18 cellular contexts compared by ENCODE assay signal in the genomic region with DNA sequence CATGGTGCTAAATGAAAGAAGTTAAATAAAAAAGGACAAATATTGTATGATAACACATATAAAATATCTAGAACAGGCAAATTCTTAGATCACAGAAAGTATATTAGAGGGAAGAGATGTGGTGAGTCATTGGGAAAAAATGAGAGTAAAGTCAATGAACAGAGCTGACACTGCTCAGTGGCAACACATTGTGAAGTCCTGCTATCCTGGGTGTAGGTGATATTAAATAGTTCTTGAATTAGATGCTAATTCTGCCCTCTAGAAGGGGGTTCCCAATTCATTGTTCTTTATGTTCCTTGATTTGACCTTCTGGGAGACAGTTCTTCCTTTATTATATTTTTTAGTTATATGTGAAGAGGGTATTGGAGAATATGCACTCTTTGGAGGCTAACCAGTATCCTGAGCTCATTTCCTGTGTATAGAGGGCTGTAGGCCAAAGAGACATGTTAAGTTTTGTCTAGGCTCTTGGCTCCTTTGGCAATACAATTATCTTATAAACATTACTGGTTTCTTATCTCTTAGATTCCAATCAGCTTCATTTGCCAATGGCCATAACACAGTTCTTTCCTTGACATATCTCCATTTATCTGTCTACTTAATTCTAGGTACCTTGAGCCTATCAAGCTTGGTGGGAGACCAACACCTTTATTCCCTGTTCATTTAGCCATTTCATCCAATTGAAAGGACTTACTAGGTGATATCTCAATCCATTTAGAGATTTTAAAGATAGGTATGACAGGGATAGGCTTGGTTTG. TPM values are rescaled to one million over a fixed set of nuclear protein-coding genes. Genes with fewer than 3 reads are reported as not detected.
DNase-seq lines count a peak whose midpoint lies in the region; ATAC-seq and TF ChIP-seq lines count a peak whose summit lies in the region.
"Had no signal": no experiment of that assay in that cellular context is flagged by ENCODE, and none has a peak within 500 bp of the region (broad histone marks: within the 10 kb centered on the region; RNA-seq: fewer than 3 reads in every experiment).

No MANE protein-coding gene starts in this region.

- no peak overlapping the region for H3K27ac Mint-ChIP-seq in MCF 10A (ENCODE audit: low read depth, unreplicated experiment)
- no peak overlapping the region for H3K27ac Mint-ChIP-seq in activated T-helper 17 cell treated with anti-CD3 and anti-CD28 coated beads, Interleukin-2, amount 50 U/mL, for 72 hours
- H3K27ac Mint-ChIP-seq: activated CD8-positive, alpha-beta T cell treated with anti-CD3 and anti-CD28 coated beads, Interleukin-2, amount 10 ng/mL, durations not matched to agents 7 days and 5 days; GM23338; natural killer cell treated with Interleukin-12 subunit alpha and Interleukin-12 subunit beta and Interleukin-15 and Interleukin-18, amount 100 ng/mL, for 72 hours had no signal

- no peaks in the 10 kb centered on the region for H3K36me3 ChIP-seq in breast epithelium
- H3K36me3 ChIP-seq: right atrium auricular region, upper lobe of left lung had no signal

- peak; percentile 43 for ATAC-seq in activated T-helper 17 cell treated with anti-CD3 and anti-CD28 coated beads, Interleukin-2, amount 50 U/mL, for 72 hours (replicated peaks)
- no peak for ATAC-seq in GM21447 (IDR thresholded peaks at IDR 0.05; ENCODE audit: unreplicated experiment)
- ATAC-seq: activated CD8-positive, alpha-beta T cell treated with anti-CD3 and anti-CD28 coated beads, Interleukin-2, amount 10 ng/mL, durations not matched to agents 7 days and 5 days; GM23338; left ventricle myocardium superior; natural killer cell treated with Interleukin-12 subunit alpha and Interleukin-12 subunit beta and Interleukin-15 and Interleukin-18, amount 100 ng/mL, for 72 hours had no signal

- no peaks in the 10 kb centered on the region for H3K9me3 ChIP-seq in breast epithelium
- H3K9me3 ChIP-seq: right atrium auricular region, upper lobe of left lung had no signal

- peaks cover 6% of the 10 kb centered on the region for H3K36me3 Mint-ChIP-seq in MCF 10A (ENCODE audit: insufficient read depth, unreplicated experiment)
- H3K36me3 Mint-ChIP-seq in activated T-helper 17 cell treated with anti-CD3 and anti-CD28 coated beads, Interleukin-2, amount 50 U/mL, for 72 hours (ENCODE audit: low read depth) = no peaks in the 10 kb centered on the region
- H3K36me3 Mint-ChIP-seq: natural killer cell treated with Interleukin-12 subunit alpha and Interleukin-12 subunit beta and Interleukin-15 and Interleukin-18, amount 100 ng/mL, for 72 hours had no signal

- H3K4me3 Mint-ChIP-seq in MCF 10A (ENCODE audit: unreplicated experiment) = no peak overlapping the region
- no peak overlapping the region for H3K4me3 Mint-ChIP-seq in activated T-helper 17 cell treated with anti-CD3 and anti-CD28 coated beads, Interleukin-2, amount 50 U/mL, for 72 hours
- H3K4me3 Mint-ChIP-seq: activated CD8-positive, alpha-beta T cell treated with anti-CD3 and anti-CD28 coated beads, Interleukin-2, amount 10 ng/mL, durations not matched to agents 7 days and 5 days; GM23338; natural killer cell treated with Interleukin-12 subunit alpha and Interleukin-12 subunit beta and Interleukin-15 and Interleukin-18, amount 100 ng/mL, for 72 hours had no signal

- no peaks in the 10 kb centered on the region for H3K9me3 Mint-ChIP-seq in MCF 10A (ENCODE audit: unreplicated experiment)
- no peaks in the 10 kb centered on the region for H3K9me3 Mint-ChIP-seq in activated T-helper 17 cell treated with anti-CD3 and anti-CD28 coated beads, Interleukin-2, amount 50 U/mL, for 72 hours
- H3K9me3 Mint-ChIP-seq: GM23338; natural killer cell treated with Interleukin-12 subunit alpha and Interleukin-12 subunit beta and Interleukin-15 and Interleukin-18, amount 100 ng/mL, for 72 hours had no signal

- H3K4me1 Mint-ChIP-seq in MCF 10A (ENCODE audit: insufficient read depth, unreplicated experiment) = peaks cover 6% of the 10 kb centered on the region
- no peaks in the 10 kb centered on the region for H3K4me1 Mint-ChIP-seq in activated T-helper 17 cell treated with anti-CD3 and anti-CD28 coated beads, Interleukin-2, amount 50 U/mL, for 72 hours

- H3K27me3 ChIP-seq in breast epithelium = no peaks in the 10 kb centered on the region
- H3K27me3 ChIP-seq: right atrium auricular region, upper lobe of left lung had no signal

- no peak overlapping the region for H3K27ac ChIP-seq in breast epithelium
- H3K27ac ChIP-seq: right atrium auricular region, upper lobe of left lung had no signal

- DNase-seq in MCF 10A (ENCODE audit: unreplicated experiment) (peak; percentile 20), breast epithelium (ENCODE audit: low spot score in 2 of 2) (no peak), fibroblast of the aortic adventitia (ENCODE audit: low read depth) (peak; percentile 67), RPMI8226 (no peak), NOMO-1 treated with dmso at 0.1 percent for 144 hours (lab: John Stamatoyannopoulos, UW; ENCODE audit: unreplicated experiment) (no peak), H4 (ENCODE audit: low spot score) (no peak)
- DNase-seq: activated CD8-positive, alpha-beta T cell treated with anti-CD3 and anti-CD28 coated beads, Interleukin-2, amount 10 ng/mL, durations not matched to agents 7 days and 5 days; activated naive CD4-positive, alpha-beta T cell; caudate nucleus; left ventricle myocardium superior; NCI-H2171; stimulated activated CD4-positive, alpha-beta T cell treated with anti-CD3 and anti-CD28 coated beads, Interleukin-2, amount 100 ng/mL, for 24 hours; upper lobe of left lung had no signal

- POLR2A ChIA-PET in MCF 10A (lab: Yijun Ruan, JAX) = interaction anchor here (0.6 to 0.7 kb wide), 2 partner anchors 29 to 35 kb away, joined by 3 read pairs; no protein-coding TSS in a partner anchor

- H3K27me3 Mint-ChIP-seq in MCF 10A (ENCODE audit: insufficient read depth, unreplicated experiment) = no peaks in the 10 kb centered on the region
- no peaks in the 10 kb centered on the region for H3K27me3 Mint-ChIP-seq in activated T-helper 17 cell treated with anti-CD3 and anti-CD28 coated beads, Interleukin-2, amount 50 U/mL, for 72 hours
- H3K27me3 Mint-ChIP-seq: natural killer cell treated with Interleukin-12 subunit alpha and Interleukin-12 subunit beta and Interleukin-15 and Interleukin-18, amount 100 ng/mL, for 72 hours had no signal

- BruUV-seq in MCF 10A (replicated peaks; lab: Mats Ljungman, UMichigan) = no TSS peak

- TF ChIP-seq CTCF in MCF 10A (IDR thresholded peaks at IDR 0.05; ENCODE audit: unreplicated experiment) (no peak), breast epithelium (IDR thresholded peaks at IDR 0.05) (no peak), fibroblast of the aortic adventitia (IDR thresholded peaks at IDR 0.05; ENCODE audit: insufficient read depth, low read length) (no peak)

- CTCF ChIA-PET in MCF 10A (lab: Yijun Ruan, JAX) = no interaction called here

- intact Hi-C loops in MCF 10A (cut with micrococcal nuclease) (no loop called here), breast epithelium (cut with DNase I; ENCODE audit: low total_unique reads) (no loop called here)

- H3K4me1 ChIP-seq in breast epithelium = no peaks in the 10 kb centered on the region
- H3K4me1 ChIP-seq: right atrium auricular region had no signal

- TF ChIP-seq POLR2A in breast epithelium (IDR thresholded peaks at IDR 0.05) = no peak

- H3K4me3 ChIP-seq in breast epithelium = no peak overlapping the region
- H3K4me3 ChIP-seq in fibroblast of the aortic adventitia (ENCODE audit: low read depth, low read length) = no peak overlapping the region
- H3K4me3 ChIP-seq: GM23338, right atrium auricular region, upper lobe of left lung had no signal

RNA-seq across cellular contexts. Expression of a gene that starts 6.6 kb away (rescaled TPM):
- total RNA-seq in MCF 10A (2022) (15.1 and 20.7 TPM in 2 replicates), breast epithelium (10 to 100 TPM; 31.8 to 41.7 (median 36.5) TPM), fibroblast of the aortic adventitia (ENCODE audit: low replicate concordance) (15.0 and 35.8 TPM in 2 replicates)
- total RNA-seq in activated T-helper 17 cell treated with anti-CD3 and anti-CD28 coated beads, Interleukin-2, amount 50 U/mL, for 72 hours = 10 to 100 TPM; 10.1 to 16.5 TPM
- 15.1 and 28.5 TPM in 2 replicates for total RNA-seq in H4 (2014; rRNA removed; shearing (Covaris generic))

Comparison
In these comparisons a context has a peak if more than half of its experiments do, and no peak if none do; other contexts are left out.
1. DNase-seq: peak in MCF 10A (single experiment) and fibroblast of the aortic adventitia (single experiment); none in breast epithelium (0 of 2), RPMI8226 (single experiment), NOMO-1 treated with dmso at 0.1 percent for 144 hours (single experiment) and H4 (single experiment).